ENCODE assay signal across 12 cellular contexts in genomic region chr11:10762185-10762584, GRCh38. TPM values are rescaled to one million over a fixed set of nuclear protein-coding genes. Genes with fewer than 3 reads are reported as not detected.
DNase-seq lines count a peak whose midpoint lies in the region; ATAC-seq and TF ChIP-seq lines count a peak whose summit lies in the region.
"Had no signal": no experiment of that assay in that cellular context is flagged by ENCODE, and none has a peak within 500 bp of the region (broad histone marks: within the 10 kb centered on the region; RNA-seq: fewer than 3 reads in every experiment).

No MANE protein-coding gene starts in this region.

- H3K9me3 Mint-ChIP-seq in memory B cell (no peaks in the 10 kb centered on the region), osteocyte (ENCODE audit: unreplicated experiment) (no peaks in the 10 kb centered on the region)
- H3K9me3 Mint-ChIP-seq: immature natural killer cell; natural killer cell treated with Interleukin-12 subunit alpha and Interleukin-12 subunit beta and Interleukin-15 and Interleukin-18, amount 100 ng/mL, for 72 hours had no signal

- H3K4me3 Mint-ChIP-seq in memory B cell (no peak overlapping the region), osteocyte (ENCODE audit: unreplicated experiment) (no peak overlapping the region)
- H3K4me3 Mint-ChIP-seq: immature natural killer cell; natural killer cell treated with Interleukin-12 subunit alpha and Interleukin-12 subunit beta and Interleukin-15 and Interleukin-18, amount 100 ng/mL, for 72 hours had no signal

- H3K27ac Mint-ChIP-seq in memory B cell (peak overlapping the region; percentile 22), osteocyte (ENCODE audit: unreplicated experiment) (no peak overlapping the region)
- H3K27ac Mint-ChIP-seq: natural killer cell treated with Interleukin-12 subunit alpha and Interleukin-12 subunit beta and Interleukin-15 and Interleukin-18, amount 100 ng/mL, for 72 hours had no signal

- peaks cover 6% of the 10 kb centered on the region for H3K4me1 Mint-ChIP-seq in memory B cell
- H3K4me1 Mint-ChIP-seq in osteocyte (ENCODE audit: unreplicated experiment) = no peaks in the 10 kb centered on the region

- H3K36me3 Mint-ChIP-seq in memory B cell = peaks cover 27% of the 10 kb centered on the region
- peaks cover 33% of the 10 kb centered on the region for H3K36me3 Mint-ChIP-seq in osteocyte (ENCODE audit: unreplicated experiment)

- DNase-seq in memory B cell (ENCODE audit: low spot score in 2 of 2) (peak in 1 of 2 donors; percentile 19), NCI-H1930 (lab: John Stamatoyannopoulos, UW) (no peak), osteocyte (ENCODE audit: extremely low spot score, unreplicated experiment) (no peak), amygdala (lab: John Stamatoyannopoulos, UW) (no peak)
- no peak for DNase-seq in NK-92 treated with Interleukin-12 subunit alpha and Interleukin-12 subunit beta, amount 100 ng/mL, for 24 hours (lab: John Stamatoyannopoulos, UW)
- DNase-seq: immature natural killer cell; stimulated activated CD4-positive, alpha-beta T cell treated with anti-CD3 and anti-CD28 coated beads, Interleukin-2, amount 100 ng/mL, for 24 hours; upper lobe of right lung had no signal

- ATAC-seq in GM19043 (IDR thresholded peaks at IDR 0.05; ENCODE audit: low read depth, unreplicated experiment) = peak; percentile 87
- peak; percentile 84 for ATAC-seq in HG02623 (IDR thresholded peaks at IDR 0.05; ENCODE audit: unreplicated experiment)
- peak; percentile 69 for ATAC-seq in HG03521 (IDR thresholded peaks at IDR 0.05; ENCODE audit: unreplicated experiment)
- peak; percentile 91 for ATAC-seq in memory B cell (ENCODE audit: low read depth)
- ATAC-seq: natural killer cell treated with Interleukin-12 subunit alpha and Interleukin-12 subunit beta and Interleukin-15 and Interleukin-18, amount 100 ng/mL, for 72 hours; upper lobe of right lung had no signal

- no peak for TF ChIP-seq CTCF in osteocyte (IDR thresholded peaks at IDR 0.05)

- H3K27me3 Mint-ChIP-seq in memory B cell (no peaks in the 10 kb centered on the region), osteocyte (ENCODE audit: unreplicated experiment) (no peaks in the 10 kb centered on the region)
- H3K27me3 Mint-ChIP-seq: natural killer cell treated with Interleukin-12 subunit alpha and Interleukin-12 subunit beta and Interleukin-15 and Interleukin-18, amount 100 ng/mL, for 72 hours had no signal

RNA-seq across cellular contexts. Expression of gene CTR9, which starts 11.1 kb away (rescaled TPM):
- 27.7 and 28.0 TPM in 2 replicates for total RNA-seq in osteocyte

RNA-seq across cellular contexts. Expression of gene EIF4G2, which starts 46.5 kb away (rescaled TPM):
- 966 and 977 TPM in 2 replicates for total RNA-seq in osteocyte
